28 cellular contexts compared by ENCODE assay signal in the genomic region with DNA sequence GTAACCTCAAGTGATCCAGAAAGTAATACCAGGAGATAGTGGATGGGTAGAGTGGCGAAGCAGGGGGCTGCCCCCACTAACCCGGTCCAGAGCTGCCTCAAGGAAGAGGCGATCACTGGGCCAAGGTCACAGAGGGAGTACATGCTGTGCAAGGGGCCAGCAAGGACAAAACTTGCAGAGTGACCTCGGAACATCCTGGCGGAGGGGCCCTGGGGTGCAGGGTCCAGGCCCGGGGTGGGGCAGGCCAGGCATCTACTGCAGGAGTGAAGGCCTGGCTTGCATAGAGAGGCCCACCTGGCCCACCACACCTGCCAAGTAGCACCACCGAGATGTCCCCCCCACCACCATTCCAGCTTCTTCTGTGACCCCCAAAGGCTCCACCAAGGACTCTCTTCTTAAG.
"Had no signal": no experiment of that assay in that cellular context is flagged by ENCODE, and none has a peak within 500 bp of the region (broad histone marks: within the 10 kb centered on the region; RNA-seq: fewer than 3 reads in every experiment).

No MANE protein-coding gene starts in this region.

- H3K27me3 ChIP-seq: left lung, neural progenitor cell, ovary, right atrium auricular region, testis, thyroid gland, transverse colon, upper lobe of left lung, vagina had no signal

- H3K4me2 ChIP-seq: neural progenitor cell had no signal

- H3K9me3 ChIP-seq: left lung, ovary, right atrium auricular region, stomach, testis, thyroid gland, transverse colon, upper lobe of left lung, vagina had no signal

- DNase-seq: immature natural killer cell; kidney; left colon; mesendoderm; naive B cell; natural killer cell; nephron progenitor cell; ovary; stimulated activated CD4-positive, alpha-beta T cell treated with anti-CD3 and anti-CD28 coated beads, Interleukin-12 subunit alpha, Interleukin-12 subunit beta, amount 100 ng/mL, for 4 hours; stimulated activated CD4-positive, alpha-beta T cell treated with anti-CD3 and anti-CD28 coated beads, Interleukin-15, amount 100 ng/mL, for 24 hours; stimulated activated CD4-positive, alpha-beta T cell treated with anti-CD3 and anti-CD28 coated beads, Interleukin-2, amount 100 ng/mL, for 24 hours; stimulated activated CD4-positive, alpha-beta T cell treated with anti-CD3 and anti-CD28 coated beads, Interleukin-4, amount 100 ng/mL, for 1 hour; stimulated activated naive B cell treated with anti-CD40 and anti-IgM and Interleukin-4, amounts not matched to agents 10 μg/mL and 1 μg/mL and 100 μg/mL, for 72 hours; stimulated activated naive CD8-positive, alpha-beta T cell treated with anti-CD3 and anti-CD28 coated beads, Interleukin-15, Interleukin-2, amounts not matched to agents 100 U/mL and 50 U/mL, for 24 hours; stomach; testis; thyroid gland; transverse colon; upper lobe of left lung had no signal

- H3K27ac ChIP-seq: left lung, neural progenitor cell, ovary, right atrium auricular region, skin epidermis, stomach, testis, thyroid gland, transverse colon, upper lobe of left lung, vagina had no signal

- H2AFZ ChIP-seq: neural progenitor cell had no signal

- FAIRE-seq: islet of Langerhans, kidney had no signal

- H3K27me3 Mint-ChIP-seq: naive B cell; stimulated activated naive B cell treated with anti-CD40 and anti-IgM and Interleukin-4, amounts not matched to agents 10 μg/mL and 1 μg/mL and 100 μg/mL, for 72 hours had no signal

- H3K9ac ChIP-seq: neural progenitor cell had no signal

- H3K4me3 Mint-ChIP-seq: immature natural killer cell; mesothelial cell of epicardium; naive B cell; natural killer cell; nephron progenitor cell; neural progenitor cell; stimulated activated naive B cell treated with anti-CD40 and anti-IgM and Interleukin-4, amounts not matched to agents 10 μg/mL and 1 μg/mL and 100 μg/mL, for 72 hours had no signal

- H3K36me3 Mint-ChIP-seq: immature natural killer cell, mesothelial cell of epicardium, natural killer cell, neural progenitor cell had no signal

- H3K4me3 ChIP-seq: left lung, lung, neural progenitor cell, ovary, right atrium auricular region, skin epidermis, stomach, testis, thyroid gland, transverse colon, upper lobe of left lung, vagina had no signal

- ATAC-seq: left colon; left lung; natural killer cell; stimulated activated naive B cell treated with anti-CD40 and anti-IgM and Interleukin-4, amounts not matched to agents 10 μg/mL and 1 μg/mL and 100 μg/mL, for 72 hours; stimulated activated naive CD8-positive, alpha-beta T cell treated with anti-CD3 and anti-CD28 coated beads, Interleukin-15, Interleukin-2, amounts not matched to agents 100 U/mL and 50 U/mL, for 24 hours had no signal

- H3K9me3 Mint-ChIP-seq: immature natural killer cell; mesothelial cell of epicardium; naive B cell; natural killer cell; nephron progenitor cell; neural progenitor cell; stimulated activated naive B cell treated with anti-CD40 and anti-IgM and Interleukin-4, amounts not matched to agents 10 μg/mL and 1 μg/mL and 100 μg/mL, for 72 hours had no signal

- H3K4me1 ChIP-seq: left lung, right atrium auricular region, stomach, transverse colon, vagina had no signal

- H3K27ac Mint-ChIP-seq: mesothelial cell of epicardium; natural killer cell; nephron progenitor cell; neural progenitor cell; progenitor cell of endocrine pancreas; stimulated activated naive B cell treated with anti-CD40 and anti-IgM and Interleukin-4, amounts not matched to agents 10 μg/mL and 1 μg/mL and 100 μg/mL, for 72 hours had no signal

- H3K36me3 ChIP-seq: left lung, neural progenitor cell, ovary, right atrium auricular region, stomach, thyroid gland, transverse colon, upper lobe of left lung, vagina had no signal
